In the genomic region with DNA sequence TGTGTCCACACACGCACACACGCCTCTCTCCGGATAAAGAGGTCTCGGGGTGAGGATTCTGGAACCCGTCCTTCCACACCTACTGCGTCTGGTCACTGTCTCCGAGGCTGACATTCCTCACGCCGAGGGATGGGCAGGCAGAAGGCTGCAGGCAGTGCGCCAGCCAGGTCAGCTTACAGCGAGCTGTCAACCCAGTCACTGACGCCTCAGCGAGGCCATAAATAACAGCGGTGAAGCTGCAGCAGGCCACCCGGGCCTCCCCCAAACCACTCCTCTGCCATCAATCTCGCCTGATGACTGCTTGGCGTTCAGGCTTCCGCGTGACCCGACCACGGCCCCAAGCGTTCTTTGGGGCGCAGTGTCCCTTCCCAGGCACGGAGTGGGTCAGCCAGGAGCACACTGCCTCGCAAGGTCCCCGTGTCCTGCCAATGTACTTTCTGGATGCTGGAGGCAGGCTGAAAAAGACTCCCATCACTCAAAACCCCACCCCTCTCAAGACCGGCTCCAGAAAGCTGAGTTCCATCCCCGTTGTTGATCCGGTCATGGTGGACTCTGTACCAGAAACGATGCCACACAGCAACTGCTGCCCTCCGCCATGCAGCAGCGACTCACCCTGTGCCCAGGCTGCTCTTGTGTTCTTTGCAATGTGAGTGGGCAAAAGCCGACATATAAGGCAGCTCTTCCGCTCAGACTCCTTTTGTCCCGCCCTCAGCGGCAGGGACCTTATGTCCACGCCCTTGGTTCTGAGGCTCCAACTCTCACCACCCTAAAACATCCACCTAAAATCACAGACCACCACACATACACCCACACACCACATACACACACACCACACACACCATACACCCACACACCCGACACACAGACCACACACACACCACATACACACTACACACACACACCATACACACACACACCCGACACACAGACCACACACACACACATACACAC, we compare ENCODE assay signal across 9 cellular contexts. TPM values are rescaled to one million over a fixed set of nuclear protein-coding genes. Genes with fewer than 3 reads are reported as not detected.
DNase-seq lines count a peak whose midpoint lies in the region; ATAC-seq lines count a peak whose summit lies in the region.
"Had no signal": no experiment of that assay in that cellular context is flagged by ENCODE, and none has a peak within 500 bp of the region (broad histone marks: within the 10 kb centered on the region; RNA-seq: fewer than 3 reads in every experiment).

No MANE protein-coding gene starts in this region.

- peak overlapping the region; percentile 88 for H3K27ac ChIP-seq in right cardiac atrium (ENCODE audit: low read length)

- intact Hi-C loops in right cardiac atrium (cut with DNase I), result no loop called here

- H3K27me3 ChIP-seq in right cardiac atrium (ENCODE audit: control insufficient read depth, insufficient read depth), result no peaks in the 10 kb centered on the region

- peak; percentile 69 for DNase-seq in EL
- peak; percentile 36 for DNase-seq in activated T-cell treated with anti-CD3 and anti-CD28 coated beads, Interleukin-2, amount 50 U/mL, for 1 hour
- peak; percentile 85 to 95 (median 93) for DNase-seq in right cardiac atrium
- peak; percentile 20 for DNase-seq in stimulated activated CD4-positive, alpha-beta T cell treated with anti-CD3 and anti-CD28 coated beads, Interleukin-4, amount 100 ng/mL, for 1 hour
- DNase-seq in superior temporal gyrus (ENCODE audit: extremely low spot score), result no peak
- DNase-seq in stimulated activated naive CD4-positive, alpha-beta T cell treated with Interleukin-2 at 50 U/mL for 16 hours (lab: John Stamatoyannopoulos, UW), result no peak
- no peak for DNase-seq in GM19240 (ENCODE audit: insufficient read length, low spot score)

- H3K4me1 ChIP-seq in right cardiac atrium (ENCODE audit: control insufficient read depth, insufficient read depth, low read length), result peaks cover 11% of the 10 kb centered on the region

- ATAC-seq in HG02938 (IDR thresholded peaks at IDR 0.05; ENCODE audit: unreplicated experiment) (peak; percentile 47), right cardiac atrium (peak; percentile 75 to 87)

- no peaks in the 10 kb centered on the region for H3K9me3 ChIP-seq in right cardiac atrium (ENCODE audit: control insufficient read depth, low read length)

- no peak overlapping the region for H3K4me3 ChIP-seq in right cardiac atrium (ENCODE audit: low read length)

- WGBS in right cardiac atrium, result 17% methylated on average over 39 of the region's 39 CpGs

RNA-seq across cellular contexts. Expression of a gene that starts 27.1 kb away (rescaled TPM):
- not detected for total RNA-seq in right cardiac atrium
- 0.07 TPM for polyA plus RNA-seq in right cardiac atrium
- total RNA-seq: glomerular endothelial cell had no signal

RNA-seq across cellular contexts. Expression of a gene that starts 45.5 kb away (rescaled TPM):
- total RNA-seq in right cardiac atrium, result under 1 TPM in 3 of 4 donors, not detected in 1; 0.03 to 0.06 (median 0.06) TPM
- 0.07 TPM for polyA plus RNA-seq in right cardiac atrium
- total RNA-seq: glomerular endothelial cell had no signal

Comparison
In these comparisons a context has a peak if more than half of its experiments do, and no peak if none do; other contexts are left out.
1. DNase-seq: peak in EL (single experiment), activated T-cell treated with anti-CD3 and anti-CD28 coated beads, Interleukin-2, amount 50 U/mL, for 1 hour (single experiment), right cardiac atrium (3 of 3) and stimulated activated CD4-positive, alpha-beta T cell treated with anti-CD3 and anti-CD28 coated beads, Interleukin-4, amount 100 ng/mL, for 1 hour (single experiment); none in superior temporal gyrus (single experiment), stimulated activated naive CD4-positive, alpha-beta T cell treated with Interleukin-2 at 50 U/mL for 16 hours (single experiment) and GM19240 (single experiment).